Comparison of ENCODE assay signal across 16 cellular contexts in genomic region chr17:48440660-48441059, GRCh38. TPM values are rescaled to one million over a fixed set of nuclear protein-coding genes. Genes with fewer than 3 reads are reported as not detected.
DNase-seq lines count a peak whose midpoint lies in the region; ATAC-seq and TF ChIP-seq lines count a peak whose summit lies in the region.
"Had no signal": no experiment of that assay in that cellular context is flagged by ENCODE, and none has a peak within 500 bp of the region (broad histone marks: within the 10 kb centered on the region; RNA-seq: fewer than 3 reads in every experiment).

No MANE protein-coding gene starts in this region.

- no peak for ATAC-seq in stimulated activated effector memory CD8-positive, alpha-beta T cell treated with anti-CD3 and anti-CD28 coated beads, Interleukin-12 subunit alpha, Interleukin-12 subunit beta, amount 100 ng/mL, for 72 hours
- ATAC-seq in HG03135 (IDR thresholded peaks at IDR 0.05; ENCODE audit: unreplicated experiment) (no peak), GM21360 (IDR thresholded peaks at IDR 0.05; ENCODE audit: unreplicated experiment) (no peak)

- H3K27ac Mint-ChIP-seq in activated CD4-positive, alpha-beta T cell treated with anti-CD3 and anti-CD28 coated beads, Interleukin-2, amount 10 ng/mL, durations not matched to agents 24 days and 14 days = peak overlapping the region; percentile 95
- H3K27ac Mint-ChIP-seq in activated naive CD8-positive, alpha-beta T cell = peak overlapping the region; percentile 97
- H3K27ac Mint-ChIP-seq in stimulated activated effector memory CD8-positive, alpha-beta T cell treated with anti-CD3 and anti-CD28 coated beads, Interleukin-12 subunit alpha, Interleukin-12 subunit beta, amount 100 ng/mL, for 72 hours = peak overlapping the region; percentile 83

- H3K4me3 Mint-ChIP-seq in activated CD4-positive, alpha-beta T cell treated with anti-CD3 and anti-CD28 coated beads, Interleukin-2, amount 10 ng/mL, durations not matched to agents 24 days and 14 days = peak overlapping the region; percentile 51
- peak overlapping the region; percentile 68 for H3K4me3 Mint-ChIP-seq in activated naive CD8-positive, alpha-beta T cell
- peak overlapping the region; percentile 59 for H3K4me3 Mint-ChIP-seq in stimulated activated effector memory CD8-positive, alpha-beta T cell treated with anti-CD3 and anti-CD28 coated beads, Interleukin-12 subunit alpha, Interleukin-12 subunit beta, amount 100 ng/mL, for 72 hours
- H3K4me3 Mint-ChIP-seq: neural crest cell had no signal

- H3K27ac ChIP-seq in thyroid gland = no peak overlapping the region
- H3K27ac ChIP-seq: dorsolateral prefrontal cortex, right atrium auricular region had no signal

- 86 to 88% methylated on average over 2 of the region's 2 CpGs for WGBS in thyroid gland, 2 donors

- TF ChIP-seq CTCF in thyroid gland (IDR thresholded peaks at IDR 0.05) = no peak

- TF ChIP-seq POLR2A in thyroid gland (IDR thresholded peaks at IDR 0.05) = no peak

- H3K4me3 ChIP-seq in thyroid gland (replicated peaks in 1 of 3) = no peak overlapping the region
- H3K4me3 ChIP-seq: dorsolateral prefrontal cortex, right atrium auricular region had no signal

- H3K4me1 ChIP-seq in thyroid gland = no peaks in the 10 kb centered on the region
- H3K4me1 ChIP-seq: right atrium auricular region had no signal

- intact Hi-C loops in activated CD4-positive, alpha-beta T cell treated with anti-CD3 and anti-CD28 coated beads, Interleukin-2, amount 10 ng/mL, durations not matched to agents 24 days and 14 days (cut with micrococcal nuclease) = loop anchor here (1.0 to 5.0 kb wide), 3 partner anchors 13 to 42 kb away; no protein-coding TSS in a partner anchor
- intact Hi-C loops in thyroid gland (cut with DNase I) = no loop called here

- H3K4me1 Mint-ChIP-seq in activated CD4-positive, alpha-beta T cell treated with anti-CD3 and anti-CD28 coated beads, Interleukin-2, amount 10 ng/mL, durations not matched to agents 24 days and 14 days = peaks cover 78% of the 10 kb centered on the region
- peaks cover 92% of the 10 kb centered on the region for H3K4me1 Mint-ChIP-seq in activated naive CD8-positive, alpha-beta T cell (ENCODE audit: low read depth)
- peaks cover 85% of the 10 kb centered on the region for H3K4me1 Mint-ChIP-seq in stimulated activated effector memory CD8-positive, alpha-beta T cell treated with anti-CD3 and anti-CD28 coated beads, Interleukin-12 subunit alpha, Interleukin-12 subunit beta, amount 100 ng/mL, for 72 hours

- peaks cover 7% of the 10 kb centered on the region for H3K36me3 Mint-ChIP-seq in activated CD4-positive, alpha-beta T cell treated with anti-CD3 and anti-CD28 coated beads, Interleukin-2, amount 10 ng/mL, durations not matched to agents 24 days and 14 days (ENCODE audit: low read depth)
- no peaks in the 10 kb centered on the region for H3K36me3 Mint-ChIP-seq in activated naive CD8-positive, alpha-beta T cell
- H3K36me3 Mint-ChIP-seq in stimulated activated effector memory CD8-positive, alpha-beta T cell treated with anti-CD3 and anti-CD28 coated beads, Interleukin-12 subunit alpha, Interleukin-12 subunit beta, amount 100 ng/mL, for 72 hours = no peaks in the 10 kb centered on the region

- peak; percentile 72 for DNase-seq in activated CD4-positive, alpha-beta T cell treated with anti-CD3 and anti-CD28 coated beads, Interleukin-2, amount 10 ng/mL, durations not matched to agents 24 days and 14 days
- DNase-seq in activated CD4-positive, alpha-beta T cell treated with anti-CD3 and anti-CD28 coated beads for 4 hours = no peak
- DNase-seq in Kasumi-1 (lab: John Stamatoyannopoulos, UW) (peak; percentile 89 to 91), thyroid gland (no peak)
- no peak for DNase-seq in stimulated activated effector memory CD8-positive, alpha-beta T cell treated with anti-CD3 and anti-CD28 coated beads, Interleukin-12 subunit alpha, Interleukin-12 subunit beta, amount 100 ng/mL, for 72 hours (ENCODE audit: low spot score in 2 of 2)
- DNase-seq: 8988T; aorta; dorsolateral prefrontal cortex; NCI-H2107; Right ventricle myocardium superior; stimulated activated CD4-positive, alpha-beta T cell treated with anti-CD3 and anti-CD28 coated beads, Interleukin-2, amount 100 ng/mL, for 48 hours had no signal

- no peaks in the 10 kb centered on the region for H3K27me3 Mint-ChIP-seq in activated CD4-positive, alpha-beta T cell treated with anti-CD3 and anti-CD28 coated beads, Interleukin-2, amount 10 ng/mL, durations not matched to agents 24 days and 14 days
- H3K27me3 Mint-ChIP-seq in activated naive CD8-positive, alpha-beta T cell = no peaks in the 10 kb centered on the region

- no peaks in the 10 kb centered on the region for H3K9me3 ChIP-seq in thyroid gland
- H3K9me3 ChIP-seq: right atrium auricular region had no signal

- H3K27me3 ChIP-seq in thyroid gland = no peaks in the 10 kb centered on the region
- H3K27me3 ChIP-seq: right atrium auricular region had no signal

- H3K9me3 Mint-ChIP-seq in activated CD4-positive, alpha-beta T cell treated with anti-CD3 and anti-CD28 coated beads, Interleukin-2, amount 10 ng/mL, durations not matched to agents 24 days and 14 days = peaks cover 15% of the 10 kb centered on the region
- peaks cover 7% of the 10 kb centered on the region for H3K9me3 Mint-ChIP-seq in activated naive CD8-positive, alpha-beta T cell (ENCODE audit: low read depth)
- peaks cover 11% of the 10 kb centered on the region for H3K9me3 Mint-ChIP-seq in stimulated activated effector memory CD8-positive, alpha-beta T cell treated with anti-CD3 and anti-CD28 coated beads, Interleukin-12 subunit alpha, Interleukin-12 subunit beta, amount 100 ng/mL, for 72 hours
- H3K9me3 Mint-ChIP-seq: neural crest cell had no signal

- no peaks in the 10 kb centered on the region for H3K36me3 ChIP-seq in thyroid gland
- H3K36me3 ChIP-seq: right atrium auricular region had no signal

RNA-seq across cellular contexts. Expression of gene SKAP1, which starts 10.6 kb away (rescaled TPM):
- total RNA-seq in activated CD4-positive, alpha-beta T cell treated with anti-CD3 and anti-CD28 coated beads, Interleukin-2, amount 10 ng/mL, durations not matched to agents 24 days and 14 days = 59.3 and 63.1 TPM in 2 replicates
- total RNA-seq in thyroid gland = 1 to 10 TPM in 2 of 4 donors, under 1 TPM in 2; 0.33 to 2.1 (median 1.0) TPM
- total RNA-seq: right atrium auricular region had no signal

Comparison
In these comparisons a context has a peak if more than half of its experiments do, and no peak if none do; other contexts are left out.
1. DNase-seq: peak in activated CD4-positive, alpha-beta T cell treated with anti-CD3 and anti-CD28 coated beads, Interleukin-2, amount 10 ng/mL, durations not matched to agents 24 days and 14 days (single experiment) and Kasumi-1 (2 of 2); none in activated CD4-positive, alpha-beta T cell treated with anti-CD3 and anti-CD28 coated beads for 4 hours (0 of 2), stimulated activated effector memory CD8-positive, alpha-beta T cell treated with anti-CD3 and anti-CD28 coated beads, Interleukin-12 subunit alpha, Interleukin-12 subunit beta, amount 100 ng/mL, for 72 hours (0 of 2) and thyroid gland (0 of 2).
2. RNA of gene SKAP1, which starts 10.6 kb away (total RNA-seq): 59.3 to 63.1 TPM in activated CD4-positive, alpha-beta T cell treated with anti-CD3 and anti-CD28 coated beads, Interleukin-2, amount 10 ng/mL, durations not matched to agents 24 days and 14 days; 0.33 to 2.1 TPM in thyroid gland; every median in the first group is over 10 times any median in the second.
3. Peak in every context shown above with its lines, with median percentiles within 50 percentile points of each other: H3K27ac Mint-ChIP-seq and H3K4me3 Mint-ChIP-seq.